Comparison of ENCODE assay signal across 5 cellular contexts in genomic region chr2:204713211-204713610, GRCh38.
"Had no signal": no experiment of that assay in that cellular context is flagged by ENCODE, and none has a peak within 500 bp of the region (broad histone marks: within the 10 kb centered on the region; RNA-seq: fewer than 3 reads in every experiment).

No MANE protein-coding gene starts in this region.

- H3K4me1 Mint-ChIP-seq: IgD-negative memory B cell had no signal

- H3K4me3 ChIP-seq: K562 had no signal

- DNase-seq: IMR-90, KBM-7 had no signal

- H3K27ac Mint-ChIP-seq: IgD-negative memory B cell had no signal

- ATAC-seq: HepG2, K562 had no signal

- H3K4me3 Mint-ChIP-seq: IgD-negative memory B cell had no signal
